ENCODE assay signal across 1 cellular context in genomic region chr17:80421381-80422090, GRCh38.
TF ChIP-seq lines count a peak whose summit lies in the region.

No MANE protein-coding gene starts in this region.

TF ChIP-seq in K562, 482 proteins besides CTCF, POLR2A, EP300 and RAD21:
- TF ChIP-seq HINFP (tag; conservative IDR thresholded peaks at IDR 0.05; ENCODE audit: low read depth) (no peak), PPARD (CRISPR knock-in tag; IDR thresholded peaks at IDR 0.05) (no peak), PML (IDR thresholded peaks at IDR 0.05; ENCODE audit: low read length) (no peak), POLR2G (IDR thresholded peaks at IDR 0.05; ENCODE audit: low read depth, low read length) (peak; percentile 44; the same call in 1 of the 2 replicates)
